ENCODE assay signal across 12 cellular contexts in genomic region chr17:19747829-19748806, GRCh38. TPM values are rescaled to one million over a fixed set of nuclear protein-coding genes. Genes with fewer than 3 reads are reported as not detected.
DNase-seq lines count a peak whose midpoint lies in the region; ATAC-seq and TF ChIP-seq lines count a peak whose summit lies in the region.
"Had no signal": no experiment of that assay in that cellular context is flagged by ENCODE, and none has a peak within 500 bp of the region (broad histone marks: within the 10 kb centered on the region; RNA-seq: fewer than 3 reads in every experiment).

TSS of gene ALDH3A1 (minus strand) at chr17:19748298. CDS start at chr17:19745129, 3,169 bp downstream.

- no peak for ATAC-seq in GM23338
- ATAC-seq in GM21367 (IDR thresholded peaks at IDR 0.05; ENCODE audit: unreplicated experiment), result no peak

- DNase-seq in GM23338 (ENCODE audit: low spot score), result no peak
- DNase-seq in hepatocyte (ENCODE audit: low spot score), result peak; percentile 38
- DNase-seq in occipital lobe (lab: John Stamatoyannopoulos, UW), result no peak
- no peak for DNase-seq in stimulated activated CD8-positive, alpha-beta memory T cell treated with anti-CD3 and anti-CD28 coated beads, Interleukin-4, amount 100 ng/mL, for 48 hours
- no peak for DNase-seq in NCI-H1436 treated with DMSO at 0.1 percent for 48 hours (lab: John Stamatoyannopoulos, UW)
- DNase-seq: CD4-positive, alpha-beta T cell; dermis blood vessel endothelial cell; NCI-H2081 treated with DMSO at 0.1 percent for 48 hours had no signal

- H3K4me1 Mint-ChIP-seq in GM23338, result peaks cover 19% of the 10 kb centered on the region

- no peak within 1 kb of the TSS for H3K9ac ChIP-seq in skeletal muscle satellite cell (ENCODE audit: low read depth, low read length)

- 0 out of 2 replicates have a peak, but pooled peaks cover 3% of the 10 kb centered on the region for H3F3A ChIP-seq in GM23338 (replicated peaks; ENCODE audit: low read depth)

- H3K27ac Mint-ChIP-seq in GM23338, result no peak within 1 kb of the TSS
- H3K27ac Mint-ChIP-seq: activated naive CD4-positive, alpha-beta T cell treated with anti-CD3 and anti-CD28 coated beads, Interleukin-2, amount 50 U/mL, for 24 hours; CD4-positive, alpha-beta T cell had no signal

- TF ChIP-seq CTCF in GM23338 (conservative IDR thresholded peaks at IDR 0.05; ENCODE audit: low read depth in 2 of 2) (no peak), hepatocyte (IDR thresholded peaks at IDR 0.05; ENCODE audit: poor library complexity) (no peak)

- H2AFZ ChIP-seq in GM23338 (peak within 1 kb of the TSS; percentile 63), hepatocyte (no peak within 1 kb of the TSS)

- no peaks in the 10 kb centered on the region for H3K36me3 Mint-ChIP-seq in GM23338 (ENCODE audit: low read depth)
- H3K36me3 Mint-ChIP-seq: activated naive CD4-positive, alpha-beta T cell treated with anti-CD3 and anti-CD28 coated beads, Interleukin-2, amount 50 U/mL, for 24 hours had no signal

- no peaks in the 10 kb centered on the region for H3K9me3 Mint-ChIP-seq in GM23338
- H3K9me3 Mint-ChIP-seq: activated naive CD4-positive, alpha-beta T cell treated with anti-CD3 and anti-CD28 coated beads, Interleukin-2, amount 50 U/mL, for 24 hours; CD4-positive, alpha-beta T cell had no signal

- no peaks in the 10 kb centered on the region for H3K9me2 ChIP-seq in GM23338 (ENCODE audit: insufficient read depth)
- no peaks in the 10 kb centered on the region for H3K9me2 ChIP-seq in hepatocyte (replicated peaks; ENCODE audit: insufficient read depth)

- H3K27ac ChIP-seq in GM23338 (ENCODE audit: low read depth) (no peak within 1 kb of the TSS), angular gyrus (ENCODE audit: low read depth, low read length) (peak within 1 kb of the TSS; percentile 20), hepatocyte (peak within 1 kb of the TSS; percentile 60)

- H3K4me2 ChIP-seq in GM23338 (no peak within 1 kb of the TSS), hepatocyte (peak within 1 kb of the TSS; percentile 56), skeletal muscle satellite cell (ENCODE audit: low read length) (peak within 1 kb of the TSS; percentile 36)

- H3K27me3 Mint-ChIP-seq in GM23338 (ENCODE audit: insufficient read depth, low read depth, poor library complexity), result peaks cover 11% of the 10 kb centered on the region
- H3K27me3 Mint-ChIP-seq: activated naive CD4-positive, alpha-beta T cell treated with anti-CD3 and anti-CD28 coated beads, Interleukin-2, amount 50 U/mL, for 24 hours; CD4-positive, alpha-beta T cell had no signal

- peaks cover 10% of the 10 kb centered on the region; the same call in 1 of the 2 replicates for H3K4me1 ChIP-seq in GM23338 (ENCODE audit: insufficient read depth)
- peaks cover 10% of the 10 kb centered on the region for H3K4me1 ChIP-seq in hepatocyte (ENCODE audit: insufficient read depth)
- H3K4me1 ChIP-seq in skeletal muscle satellite cell (ENCODE audit: control insufficient read depth, insufficient read depth, low read length), result peaks cover 41% of the 10 kb centered on the region

- no peaks in the 10 kb centered on the region for H3K36me3 ChIP-seq in GM23338 (ENCODE audit: insufficient read depth)
- H3K36me3 ChIP-seq in hepatocyte (replicated peaks; ENCODE audit: insufficient read depth, low read depth), result no peaks in the 10 kb centered on the region
- H3K36me3 ChIP-seq in skeletal muscle satellite cell (ENCODE audit: insufficient read depth, low read length), result no peaks in the 10 kb centered on the region

- no peaks in the 10 kb centered on the region for H3K9me3 ChIP-seq in hepatocyte (ENCODE audit: low read depth)
- H3K9me3 ChIP-seq in skeletal muscle satellite cell (replicated peaks; ENCODE audit: low read length), result no peaks in the 10 kb centered on the region

- H3K79me2 ChIP-seq in GM23338 (replicated peaks; ENCODE audit: insufficient read depth), result no peaks in the 10 kb centered on the region
- H3K79me2 ChIP-seq in hepatocyte, result no peaks in the 10 kb centered on the region

- peaks cover 5% of the 10 kb centered on the region; the same call in 1 of the 2 replicates for H3K27me3 ChIP-seq in GM23338 (ENCODE audit: insufficient read depth)
- no peaks in the 10 kb centered on the region for H3K27me3 ChIP-seq in hepatocyte
- no peaks in the 10 kb centered on the region for H3K27me3 ChIP-seq in skeletal muscle satellite cell (ENCODE audit: control insufficient read depth, insufficient read depth, low read length)

- H4K20me1 ChIP-seq in GM23338 (replicated peaks; ENCODE audit: insufficient read depth) (no peaks in the 10 kb centered on the region), hepatocyte (ENCODE audit: insufficient read depth, poor library complexity, severe bottlenecking) (no peaks in the 10 kb centered on the region)

- no peak within 1 kb of the TSS for H3K4me3 Mint-ChIP-seq in GM23338
- H3K4me3 Mint-ChIP-seq: activated naive CD4-positive, alpha-beta T cell treated with anti-CD3 and anti-CD28 coated beads, Interleukin-2, amount 50 U/mL, for 24 hours; CD4-positive, alpha-beta T cell had no signal

- WGBS in hepatocyte (ENCODE audit: low lambda C conversion rate, missing lambda C conversion rate), result 65% methylated on average over 25 of the region's 25 CpGs

- H3K4me3 ChIP-seq in GM23338, result no peak within 1 kb of the TSS
- H3K4me3 ChIP-seq in hepatocyte, result no peak within 1 kb of the TSS
- peak within 1 kb of the TSS; percentile 1 for H3K4me3 ChIP-seq in skeletal muscle satellite cell (ENCODE audit: low read length)

TF ChIP-seq in GM23338, 12 proteins besides CTCF, POLR2A, EP300 and RAD21:
- no peak for TF ChIP-seq POLR2AphosphoS5 (IDR thresholded peaks at IDR 0.05; ENCODE audit: low read depth)
- TF ChIP-seq, protein P1, sequence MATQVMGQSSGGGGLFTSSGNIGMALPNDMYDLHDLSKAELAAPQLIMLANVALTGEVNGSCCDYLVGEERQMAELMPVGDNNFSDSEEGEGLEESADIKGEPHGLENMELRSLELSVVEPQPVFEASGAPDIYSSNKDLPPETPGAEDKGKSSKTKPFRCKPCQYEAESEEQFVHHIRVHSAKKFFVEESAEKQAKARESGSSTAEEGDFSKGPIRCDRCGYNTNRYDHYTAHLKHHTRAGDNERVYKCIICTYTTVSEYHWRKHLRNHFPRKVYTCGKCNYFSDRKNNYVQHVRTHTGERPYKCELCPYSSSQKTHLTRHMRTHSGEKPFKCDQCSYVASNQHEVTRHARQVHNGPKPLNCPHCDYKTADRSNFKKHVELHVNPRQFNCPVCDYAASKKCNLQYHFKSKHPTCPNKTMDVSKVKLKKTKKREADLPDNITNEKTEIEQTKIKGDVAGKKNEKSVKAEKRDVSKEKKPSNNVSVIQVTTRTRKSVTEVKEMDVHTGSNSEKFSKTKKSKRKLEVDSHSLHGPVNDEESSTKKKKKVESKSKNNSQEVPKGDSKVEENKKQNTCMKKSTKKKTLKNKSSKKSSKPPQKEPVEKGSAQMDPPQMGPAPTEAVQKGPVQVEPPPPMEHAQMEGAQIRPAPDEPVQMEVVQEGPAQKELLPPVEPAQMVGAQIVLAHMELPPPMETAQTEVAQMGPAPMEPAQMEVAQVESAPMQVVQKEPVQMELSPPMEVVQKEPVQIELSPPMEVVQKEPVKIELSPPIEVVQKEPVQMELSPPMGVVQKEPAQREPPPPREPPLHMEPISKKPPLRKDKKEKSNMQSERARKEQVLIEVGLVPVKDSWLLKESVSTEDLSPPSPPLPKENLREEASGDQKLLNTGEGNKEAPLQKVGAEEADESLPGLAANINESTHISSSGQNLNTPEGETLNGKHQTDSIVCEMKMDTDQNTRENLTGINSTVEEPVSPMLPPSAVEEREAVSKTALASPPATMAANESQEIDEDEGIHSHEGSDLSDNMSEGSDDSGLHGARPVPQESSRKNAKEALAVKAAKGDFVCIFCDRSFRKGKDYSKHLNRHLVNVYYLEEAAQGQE (IDR thresholded peaks at IDR 0.05; ENCODE audit: unreplicated experiment), result no peak
- no peak for TF ChIP-seq CREB1 (CRISPR knock-in tag; IDR thresholded peaks at IDR 0.05; ENCODE audit: low read depth)
- TF ChIP-seq ETS1 (IDR thresholded peaks at IDR 0.05), result no peak
- no peak for TF ChIP-seq ZNF114 (CRISPR knock-in tag; IDR thresholded peaks at IDR 0.05)
- TF ChIP-seq EZH2phosphoT487 (IDR thresholded peaks at IDR 0.05; ENCODE audit: unreplicated experiment), result no peak
- TF ChIP-seq NANOG (IDR thresholded peaks at IDR 0.05; ENCODE audit: borderline replicate concordance), result no peak
- no peak for TF ChIP-seq ZNF331 (CRISPR knock-in tag; IDR thresholded peaks at IDR 0.05; ENCODE audit: low read depth)

RNA-seq across cellular contexts. Expression of gene ALDH3A1, which starts in this region (rescaled TPM):
- 0.17 and 1.0 TPM in 2 replicates for total RNA-seq in GM23338 (2014; rRNA removed; shearing (Covaris generic))
- polyA plus RNA-seq in GM23338 (2016; fragmentation: Nextera tagmentation; extraction: Ambion mirVana) (0.21 and 0.23 TPM in 2 replicates), hepatocyte (0.13 and 1.4 TPM in 2 replicates)
- total RNA-seq in hepatocyte (0.90 TPM in 1 of 2 replicates, not detected in the other), occipital lobe (0.31 TPM)
- 0.44 TPM in 1 of 2 replicates, not detected in the other for total RNA-seq in skeletal muscle satellite cell (2012; rRNA removed)
- total RNA-seq: CD4-positive, alpha-beta T cell had no signal
